1 cellular context compared by ENCODE assay signal in the genomic region with DNA sequence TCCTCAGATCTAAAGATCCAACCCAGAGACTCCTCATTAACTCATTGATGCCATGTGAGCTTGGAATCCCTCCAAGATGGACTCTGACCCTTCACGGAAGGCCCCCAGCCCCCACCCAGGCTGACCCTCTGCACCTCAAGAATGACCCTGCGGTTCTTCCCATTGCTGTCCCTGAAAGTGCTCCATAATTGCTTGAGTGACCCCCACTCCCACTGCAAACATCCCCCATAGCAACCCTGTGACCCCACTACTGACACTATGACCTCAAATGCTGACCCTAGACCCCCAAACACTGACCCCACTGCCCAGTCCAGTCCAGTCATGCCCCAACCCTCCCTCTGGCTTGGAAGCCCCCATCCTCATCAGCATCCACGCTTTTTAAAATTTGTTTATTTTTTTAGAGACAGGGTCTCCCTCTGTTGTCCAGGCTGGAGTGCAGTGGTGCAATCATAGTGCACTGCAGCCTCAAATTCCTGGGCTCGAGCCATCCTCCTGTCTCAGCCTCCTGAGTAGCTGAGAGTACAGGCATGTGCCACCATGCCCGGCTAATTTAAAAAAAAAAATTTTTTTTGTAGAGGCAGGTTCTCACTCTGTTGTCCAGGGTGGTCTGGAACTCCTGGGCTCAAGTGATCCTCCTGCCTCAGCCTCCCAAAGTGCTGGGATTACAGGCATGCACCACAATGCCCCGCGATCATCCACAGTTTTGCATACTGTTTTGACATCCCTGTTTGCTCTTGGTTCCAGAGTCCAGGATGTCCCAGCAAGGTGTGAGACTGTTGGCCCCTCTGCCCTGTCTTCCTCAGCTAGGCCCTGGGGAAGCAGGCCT.
TF ChIP-seq lines count a peak whose summit lies in the region.

No MANE protein-coding gene starts in this region.

TF ChIP-seq in GM23338, 12 proteins besides CTCF, POLR2A, EP300 and RAD21 (continued from another document):
- TF ChIP-seq, protein P1, sequence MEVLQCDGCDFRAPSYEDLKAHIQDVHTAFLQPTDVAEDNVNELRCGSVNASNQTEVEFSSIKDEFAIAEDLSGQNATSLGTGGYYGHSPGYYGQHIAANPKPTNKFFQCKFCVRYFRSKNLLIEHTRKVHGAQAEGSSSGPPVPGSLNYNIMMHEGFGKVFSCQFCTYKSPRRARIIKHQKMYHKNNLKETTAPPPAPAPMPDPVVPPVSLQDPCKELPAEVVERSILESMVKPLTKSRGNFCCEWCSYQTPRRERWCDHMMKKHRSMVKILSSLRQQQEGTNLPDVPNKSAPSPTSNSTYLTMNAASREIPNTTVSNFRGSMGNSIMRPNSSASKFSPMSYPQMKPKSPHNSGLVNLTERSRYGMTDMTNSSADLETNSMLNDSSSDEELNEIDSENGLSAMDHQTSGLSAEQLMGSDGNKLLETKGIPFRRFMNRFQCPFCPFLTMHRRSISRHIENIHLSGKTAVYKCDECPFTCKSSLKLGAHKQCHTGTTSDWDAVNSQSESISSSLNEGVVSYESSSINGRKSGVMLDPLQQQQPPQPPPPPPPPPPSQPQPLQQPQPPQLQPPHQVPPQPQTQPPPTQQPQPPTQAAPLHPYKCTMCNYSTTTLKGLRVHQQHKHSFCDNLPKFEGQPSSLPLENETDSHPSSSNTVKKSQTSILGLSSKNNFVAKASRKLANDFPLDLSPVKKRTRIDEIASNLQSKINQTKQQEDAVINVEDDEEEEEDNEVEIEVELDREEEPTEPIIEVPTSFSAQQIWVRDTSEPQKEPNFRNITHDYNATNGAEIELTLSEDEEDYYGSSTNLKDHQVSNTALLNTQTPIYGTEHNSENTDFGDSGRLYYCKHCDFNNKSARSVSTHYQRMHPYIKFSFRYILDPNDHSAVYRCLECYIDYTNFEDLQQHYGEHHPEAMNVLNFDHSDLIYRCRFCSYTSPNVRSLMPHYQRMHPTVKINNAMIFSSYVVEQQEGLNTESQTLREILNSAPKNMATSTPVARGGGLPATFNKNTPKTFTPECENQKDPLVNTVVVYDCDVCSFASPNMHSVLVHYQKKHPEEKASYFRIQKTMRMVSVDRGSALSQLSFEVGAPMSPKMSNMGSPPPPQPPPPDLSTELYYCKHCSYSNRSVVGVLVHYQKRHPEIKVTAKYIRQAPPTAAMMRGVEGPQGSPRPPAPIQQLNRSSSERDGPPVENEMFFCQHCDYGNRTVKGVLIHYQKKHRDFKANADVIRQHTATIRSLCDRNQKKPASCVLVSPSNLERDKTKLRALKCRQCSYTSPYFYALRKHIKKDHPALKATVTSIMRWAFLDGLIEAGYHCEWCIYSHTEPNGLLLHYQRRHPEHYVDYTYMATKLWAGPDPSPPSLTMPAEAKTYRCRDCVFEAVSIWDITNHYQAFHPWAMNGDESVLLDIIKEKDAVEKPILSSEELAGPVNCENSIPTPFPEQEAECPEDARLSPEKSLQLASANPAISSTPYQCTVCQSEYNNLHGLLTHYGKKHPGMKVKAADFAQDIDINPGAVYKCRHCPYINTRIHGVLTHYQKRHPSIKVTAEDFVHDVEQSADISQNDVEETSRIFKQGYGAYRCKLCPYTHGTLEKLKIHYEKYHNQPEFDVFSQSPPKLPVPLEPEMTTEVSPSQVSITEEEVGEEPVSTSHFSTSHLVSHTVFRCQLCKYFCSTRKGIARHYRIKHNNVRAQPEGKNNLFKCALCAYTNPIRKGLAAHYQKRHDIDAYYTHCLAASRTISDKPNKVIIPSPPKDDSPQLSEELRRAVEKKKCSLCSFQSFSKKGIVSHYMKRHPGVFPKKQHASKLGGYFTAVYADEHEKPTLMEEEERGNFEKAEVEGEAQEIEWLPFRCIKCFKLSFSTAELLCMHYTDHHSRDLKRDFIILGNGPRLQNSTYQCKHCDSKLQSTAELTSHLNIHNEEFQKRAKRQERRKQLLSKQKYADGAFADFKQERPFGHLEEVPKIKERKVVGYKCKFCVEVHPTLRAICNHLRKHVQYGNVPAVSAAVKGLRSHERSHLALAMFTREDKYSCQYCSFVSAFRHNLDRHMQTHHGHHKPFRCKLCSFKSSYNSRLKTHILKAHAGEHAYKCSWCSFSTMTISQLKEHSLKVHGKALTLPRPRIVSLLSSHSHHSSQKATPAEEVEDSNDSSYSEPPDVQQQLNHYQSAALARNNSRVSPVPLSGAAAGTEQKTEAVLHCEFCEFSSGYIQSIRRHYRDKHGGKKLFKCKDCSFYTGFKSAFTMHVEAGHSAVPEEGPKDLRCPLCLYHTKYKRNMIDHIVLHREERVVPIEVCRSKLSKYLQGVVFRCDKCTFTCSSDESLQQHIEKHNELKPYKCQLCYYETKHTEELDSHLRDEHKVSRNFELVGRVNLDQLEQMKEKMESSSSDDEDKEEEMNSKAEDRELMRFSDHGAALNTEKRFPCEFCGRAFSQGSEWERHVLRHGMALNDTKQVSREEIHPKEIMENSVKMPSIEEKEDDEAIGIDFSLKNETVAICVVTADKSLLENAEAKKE (CRISPR knock-in tag; IDR thresholded peaks at IDR 0.05), result no peak
